Comparison of ENCODE assay signal across 8 cellular contexts in genomic region chr16:674968-675883, GRCh38. TPM values are rescaled to one million over a fixed set of nuclear protein-coding genes. Genes with fewer than 3 reads are reported as not detected.
DNase-seq lines count a peak whose midpoint lies in the region; ATAC-seq and TF ChIP-seq lines count a peak whose summit lies in the region.

Gene RHBDL1 (plus strand): TSS chr16:675671. CDS start chr16:675791, 120 bp downstream.

- intact Hi-C loops in activated CD4-positive, alpha-beta T cell treated with anti-CD3 and anti-CD28 coated beads, Interleukin-2, amount 10 ng/mL, durations not matched to agents 24 days and 14 days (cut with micrococcal nuclease) = no loop called here
- intact Hi-C loops in activated T-helper 2 cell treated with anti-CD3 and anti-CD28 coated beads, Interferon-gamma antibody, Interleukin-2, Interleukin-4, amounts not matched to agents 10 μg/mL and 5 μg/mL and 100 μg/mL, durations not matched to agents 14 hours and 24 hours and 36 hours (cut with micrococcal nuclease) = no loop called here
- intact Hi-C loops in stomach (cut with DNase I; ENCODE audit: low total_unique reads) = no loop called here

- H3K4me1 Mint-ChIP-seq in activated CD4-positive, alpha-beta T cell treated with anti-CD3 and anti-CD28 coated beads, Interleukin-2, amount 10 ng/mL, durations not matched to agents 24 days and 14 days = peaks cover 5% of the 10 kb centered on the region
- peaks cover 3% of the 10 kb centered on the region for H3K4me1 Mint-ChIP-seq in activated T-helper 2 cell treated with anti-CD3 and anti-CD28 coated beads, Interferon-gamma antibody, Interleukin-2, Interleukin-4, amounts not matched to agents 10 μg/mL and 5 μg/mL and 100 μg/mL, durations not matched to agents 14 hours and 24 hours and 36 hours (ENCODE audit: low read depth)

- no peak within 1 kb of the TSS for H3K27ac Mint-ChIP-seq in activated CD4-positive, alpha-beta T cell treated with anti-CD3 and anti-CD28 coated beads, Interleukin-2, amount 10 ng/mL, durations not matched to agents 24 days and 14 days
- no peak within 1 kb of the TSS for H3K27ac Mint-ChIP-seq in activated T-helper 2 cell treated with anti-CD3 and anti-CD28 coated beads, Interferon-gamma antibody, Interleukin-2, Interleukin-4, amounts not matched to agents 10 μg/mL and 5 μg/mL and 100 μg/mL, durations not matched to agents 14 hours and 24 hours and 36 hours

- TF ChIP-seq EP300 in stomach (IDR thresholded peaks at IDR 0.05) = no peak

- WGBS in stomach, 5 donors = 3 to 11% (median 6%) methylated on average over 25 to 73 of the region's 73 CpGs

- H3K4me3 Mint-ChIP-seq in activated CD4-positive, alpha-beta T cell treated with anti-CD3 and anti-CD28 coated beads, Interleukin-2, amount 10 ng/mL, durations not matched to agents 24 days and 14 days = peak within 1 kb of the TSS; percentile 39
- peak within 1 kb of the TSS; percentile 21 for H3K4me3 Mint-ChIP-seq in activated T-helper 2 cell treated with anti-CD3 and anti-CD28 coated beads, Interferon-gamma antibody, Interleukin-2, Interleukin-4, amounts not matched to agents 10 μg/mL and 5 μg/mL and 100 μg/mL, durations not matched to agents 14 hours and 24 hours and 36 hours (ENCODE audit: low read depth)

- peaks cover 22 to 50% (median 47%) of the 10 kb centered on the region in 4 donors for H3K4me1 ChIP-seq in stomach

- no peak for TF ChIP-seq CTCF in stomach (IDR thresholded peaks at IDR 0.05)

- no peaks in the 10 kb centered on the region for H3K9me3 Mint-ChIP-seq in activated CD4-positive, alpha-beta T cell treated with anti-CD3 and anti-CD28 coated beads, Interleukin-2, amount 10 ng/mL, durations not matched to agents 24 days and 14 days
- H3K9me3 Mint-ChIP-seq in activated T-helper 2 cell treated with anti-CD3 and anti-CD28 coated beads, Interferon-gamma antibody, Interleukin-2, Interleukin-4, amounts not matched to agents 10 μg/mL and 5 μg/mL and 100 μg/mL, durations not matched to agents 14 hours and 24 hours and 36 hours = no peaks in the 10 kb centered on the region

- no peak for TF ChIP-seq POLR2A in stomach (IDR thresholded peaks at IDR 0.05)

- H3K4me3 ChIP-seq in iPS-11a (ENCODE audit: low read depth, low read length) = peak within 1 kb of the TSS; percentile 41
- H3K4me3 ChIP-seq in stomach = peak within 1 kb of the TSS; percentile 36 to 45 (median 38)

- H3K9me3 ChIP-seq in stomach = no peaks in the 10 kb centered on the region

- peak within 1 kb of the TSS in 2 of 5 donors; percentile 25 to 67 for H3K27ac ChIP-seq in stomach

- H3K36me3 ChIP-seq in stomach = peaks cover 37 to 42% (median 41%) of the 10 kb centered on the region in 4 donors

- H3K27me3 Mint-ChIP-seq in activated CD4-positive, alpha-beta T cell treated with anti-CD3 and anti-CD28 coated beads, Interleukin-2, amount 10 ng/mL, durations not matched to agents 24 days and 14 days = peaks cover 5% of the 10 kb centered on the region
- H3K27me3 Mint-ChIP-seq in activated T-helper 2 cell treated with anti-CD3 and anti-CD28 coated beads, Interferon-gamma antibody, Interleukin-2, Interleukin-4, amounts not matched to agents 10 μg/mL and 5 μg/mL and 100 μg/mL, durations not matched to agents 14 hours and 24 hours and 36 hours (ENCODE audit: low read depth) = peaks cover 4% of the 10 kb centered on the region

- H3K36me3 Mint-ChIP-seq in activated CD4-positive, alpha-beta T cell treated with anti-CD3 and anti-CD28 coated beads, Interleukin-2, amount 10 ng/mL, durations not matched to agents 24 days and 14 days (ENCODE audit: low read depth) = peaks cover 14% of the 10 kb centered on the region
- H3K36me3 Mint-ChIP-seq in activated T-helper 2 cell treated with anti-CD3 and anti-CD28 coated beads, Interferon-gamma antibody, Interleukin-2, Interleukin-4, amounts not matched to agents 10 μg/mL and 5 μg/mL and 100 μg/mL, durations not matched to agents 14 hours and 24 hours and 36 hours (ENCODE audit: low read depth) = peaks cover 7% of the 10 kb centered on the region

- ATAC-seq in GM18873 (IDR thresholded peaks at IDR 0.05; ENCODE audit: low FRiP score, unreplicated experiment) (no peak), GM21423 (IDR thresholded peaks at IDR 0.05; ENCODE audit: unreplicated experiment) (no peak), HG02759 (IDR thresholded peaks at IDR 0.05; ENCODE audit: unreplicated experiment) (no peak)

- DNase-seq in activated CD4-positive, alpha-beta T cell treated with anti-CD3 and anti-CD28 coated beads, Interleukin-2, amount 10 ng/mL, durations not matched to agents 24 days and 14 days = no peak
- DNase-seq in activated CD4-positive, alpha-beta T cell treated with anti-CD3 and anti-CD28 coated beads for 1 hour = no peak
- no peak for DNase-seq in activated T-helper 2 cell treated with anti-CD3 and anti-CD28 coated beads, Interferon-gamma antibody, Interleukin-2, Interleukin-4, amounts not matched to agents 10 μg/mL and 5 μg/mL and 100 μg/mL, durations not matched to agents 14 hours and 24 hours and 36 hours (ENCODE audit: low spot score)
- no peak for DNase-seq in stomach

- H3K27me3 ChIP-seq in stomach = peaks cover 0 to 18% (median 0%) of the 10 kb centered on the region in 3 donors

RNA-seq across cellular contexts. Expression of gene RHBDL1, which starts in this region (rescaled TPM):
- total RNA-seq in activated CD4-positive, alpha-beta T cell treated with anti-CD3 and anti-CD28 coated beads, Interleukin-2, amount 10 ng/mL, durations not matched to agents 24 days and 14 days = 1.1 and 1.2 TPM in 2 replicates
- total RNA-seq in activated T-helper 2 cell treated with anti-CD3 and anti-CD28 coated beads, Interferon-gamma antibody, Interleukin-2, Interleukin-4, amounts not matched to agents 10 μg/mL and 5 μg/mL and 100 μg/mL, durations not matched to agents 14 hours and 24 hours and 36 hours = 1.3 and 1.4 TPM in 2 replicates
- total RNA-seq in stomach = 10 to 100 TPM in 1 of 5 donors, 1 to 10 TPM in 2, not detected in 2; 1.3 to 48.7 (median 6.7) TPM
- polyA plus RNA-seq in stomach = 1 to 10 TPM in 2 of 3 donors, not detected in 1; 2.1 to 3.3 TPM
